In genomic region chr6:101705866-101706265, GRCh38 we compare ENCODE assay signal across 16 cellular contexts.
"Had no signal": no experiment of that assay in that cellular context is flagged by ENCODE, and none has a peak within 500 bp of the region (broad histone marks: within the 10 kb centered on the region; RNA-seq: fewer than 3 reads in every experiment).

No MANE protein-coding gene starts in this region.

- H3K4me1 ChIP-seq: left ventricle myocardium inferior, right lobe of liver, transverse colon had no signal

- H3K9ac ChIP-seq: neural progenitor cell had no signal

- ATAC-seq: esophagus mucosa; naive thymus-derived CD8-positive, alpha-beta T cell; right lobe of liver; stimulated activated memory B cell treated with anti-CD40 and anti-IgM and Interleukin-4, amounts not matched to agents 10 μg/mL and 1 μg/mL and 100 μg/mL, for 72 hours had no signal

- H3K9me3 ChIP-seq: left ventricle myocardium inferior, right lobe of liver, transverse colon had no signal

- H3K27ac ChIP-seq: left ventricle myocardium inferior, neural progenitor cell, right lobe of liver, skin epidermis, transverse colon had no signal

- H3K27me3 ChIP-seq: neural progenitor cell, right lobe of liver, transverse colon had no signal

- DNase-seq: activated CD4-positive, alpha-beta memory T cell treated with anti-CD3 and anti-CD28 coated beads for 36 hours; activated CD4-positive, alpha-beta T cell treated with anti-CD3 and anti-CD28 coated beads for 48 hours; activated naive CD4-positive, alpha-beta T cell treated with anti-CD3 and anti-CD28 coated beads for 36 hours; activated naive CD8-positive, alpha-beta T cell treated with anti-CD3 and anti-CD28 coated beads, Interleukin-2, amount 10 ng/mL, durations not matched to agents 7 days and 5 days; activated T-cell treated with anti-CD3 and anti-CD28 coated beads, Interleukin-2, amount 50 U/mL, for 48 hours; central memory CD4-positive, alpha-beta T cell; effector memory CD4-positive, alpha-beta T cell; left ventricle myocardium inferior; naive thymus-derived CD8-positive, alpha-beta T cell; posterior cingulate gyrus; right lobe of liver; transverse colon had no signal

- H3K36me3 ChIP-seq: left ventricle myocardium inferior, neural progenitor cell, right lobe of liver, transverse colon had no signal

- H3K4me2 ChIP-seq: neural progenitor cell had no signal

- H3K4me3 ChIP-seq: left ventricle myocardium inferior, neural progenitor cell, right lobe of liver, skin epidermis, transverse colon had no signal
